In the genomic region with DNA sequence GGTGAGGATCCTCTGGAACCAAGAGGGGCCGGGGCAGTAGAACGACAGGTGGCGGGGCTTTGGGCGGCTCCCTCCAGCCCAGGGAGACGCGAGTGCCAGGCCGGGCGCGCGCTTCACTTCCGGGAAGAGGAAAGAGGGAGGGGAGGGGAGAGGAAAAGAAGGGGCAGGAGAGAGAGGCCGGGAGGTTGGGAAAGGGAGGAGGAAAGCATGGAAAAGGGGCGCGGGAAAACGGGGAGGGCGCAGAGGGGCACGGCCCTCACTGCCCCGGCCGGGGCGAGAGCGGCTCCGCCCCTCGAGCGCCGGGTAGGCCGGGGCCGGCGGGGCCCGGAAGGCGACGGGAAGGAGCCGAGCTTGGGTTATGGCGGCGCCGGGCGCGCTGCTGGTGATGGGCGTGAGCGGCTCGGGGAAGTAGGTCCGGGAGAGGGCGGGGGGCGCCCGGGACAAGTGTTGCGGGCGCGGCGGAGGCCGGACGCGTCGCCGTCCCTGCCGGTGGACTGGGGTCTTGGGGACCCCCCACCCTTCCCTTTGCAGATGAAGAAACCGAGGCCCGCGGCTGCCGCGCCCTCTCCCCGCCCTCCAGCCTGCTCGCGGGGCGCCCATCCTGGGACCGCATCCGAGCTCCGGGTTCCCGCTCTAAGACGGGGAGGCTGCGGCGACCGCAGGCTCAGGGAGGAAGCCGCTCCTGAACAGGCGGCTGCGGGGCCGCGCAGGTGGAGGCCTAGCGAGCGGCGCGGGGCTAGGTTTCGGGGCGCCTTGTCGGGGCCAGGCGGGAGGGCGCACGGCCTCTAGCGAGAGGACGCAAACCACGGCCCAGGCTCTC, we compare ENCODE assay signal across 1 cellular context.
TF ChIP-seq lines count a peak whose summit lies in the region.

A gene (plus strand): TSS at position 330 of the 820 bp plus-strand sequence. CDS start 29 bp downstream, at position 359.

TF ChIP-seq in HepG2, 621 proteins besides CTCF, POLR2A, EP300 and RAD21 (continued from another document and continues in another):
- TF ChIP-seq, protein P1, sequence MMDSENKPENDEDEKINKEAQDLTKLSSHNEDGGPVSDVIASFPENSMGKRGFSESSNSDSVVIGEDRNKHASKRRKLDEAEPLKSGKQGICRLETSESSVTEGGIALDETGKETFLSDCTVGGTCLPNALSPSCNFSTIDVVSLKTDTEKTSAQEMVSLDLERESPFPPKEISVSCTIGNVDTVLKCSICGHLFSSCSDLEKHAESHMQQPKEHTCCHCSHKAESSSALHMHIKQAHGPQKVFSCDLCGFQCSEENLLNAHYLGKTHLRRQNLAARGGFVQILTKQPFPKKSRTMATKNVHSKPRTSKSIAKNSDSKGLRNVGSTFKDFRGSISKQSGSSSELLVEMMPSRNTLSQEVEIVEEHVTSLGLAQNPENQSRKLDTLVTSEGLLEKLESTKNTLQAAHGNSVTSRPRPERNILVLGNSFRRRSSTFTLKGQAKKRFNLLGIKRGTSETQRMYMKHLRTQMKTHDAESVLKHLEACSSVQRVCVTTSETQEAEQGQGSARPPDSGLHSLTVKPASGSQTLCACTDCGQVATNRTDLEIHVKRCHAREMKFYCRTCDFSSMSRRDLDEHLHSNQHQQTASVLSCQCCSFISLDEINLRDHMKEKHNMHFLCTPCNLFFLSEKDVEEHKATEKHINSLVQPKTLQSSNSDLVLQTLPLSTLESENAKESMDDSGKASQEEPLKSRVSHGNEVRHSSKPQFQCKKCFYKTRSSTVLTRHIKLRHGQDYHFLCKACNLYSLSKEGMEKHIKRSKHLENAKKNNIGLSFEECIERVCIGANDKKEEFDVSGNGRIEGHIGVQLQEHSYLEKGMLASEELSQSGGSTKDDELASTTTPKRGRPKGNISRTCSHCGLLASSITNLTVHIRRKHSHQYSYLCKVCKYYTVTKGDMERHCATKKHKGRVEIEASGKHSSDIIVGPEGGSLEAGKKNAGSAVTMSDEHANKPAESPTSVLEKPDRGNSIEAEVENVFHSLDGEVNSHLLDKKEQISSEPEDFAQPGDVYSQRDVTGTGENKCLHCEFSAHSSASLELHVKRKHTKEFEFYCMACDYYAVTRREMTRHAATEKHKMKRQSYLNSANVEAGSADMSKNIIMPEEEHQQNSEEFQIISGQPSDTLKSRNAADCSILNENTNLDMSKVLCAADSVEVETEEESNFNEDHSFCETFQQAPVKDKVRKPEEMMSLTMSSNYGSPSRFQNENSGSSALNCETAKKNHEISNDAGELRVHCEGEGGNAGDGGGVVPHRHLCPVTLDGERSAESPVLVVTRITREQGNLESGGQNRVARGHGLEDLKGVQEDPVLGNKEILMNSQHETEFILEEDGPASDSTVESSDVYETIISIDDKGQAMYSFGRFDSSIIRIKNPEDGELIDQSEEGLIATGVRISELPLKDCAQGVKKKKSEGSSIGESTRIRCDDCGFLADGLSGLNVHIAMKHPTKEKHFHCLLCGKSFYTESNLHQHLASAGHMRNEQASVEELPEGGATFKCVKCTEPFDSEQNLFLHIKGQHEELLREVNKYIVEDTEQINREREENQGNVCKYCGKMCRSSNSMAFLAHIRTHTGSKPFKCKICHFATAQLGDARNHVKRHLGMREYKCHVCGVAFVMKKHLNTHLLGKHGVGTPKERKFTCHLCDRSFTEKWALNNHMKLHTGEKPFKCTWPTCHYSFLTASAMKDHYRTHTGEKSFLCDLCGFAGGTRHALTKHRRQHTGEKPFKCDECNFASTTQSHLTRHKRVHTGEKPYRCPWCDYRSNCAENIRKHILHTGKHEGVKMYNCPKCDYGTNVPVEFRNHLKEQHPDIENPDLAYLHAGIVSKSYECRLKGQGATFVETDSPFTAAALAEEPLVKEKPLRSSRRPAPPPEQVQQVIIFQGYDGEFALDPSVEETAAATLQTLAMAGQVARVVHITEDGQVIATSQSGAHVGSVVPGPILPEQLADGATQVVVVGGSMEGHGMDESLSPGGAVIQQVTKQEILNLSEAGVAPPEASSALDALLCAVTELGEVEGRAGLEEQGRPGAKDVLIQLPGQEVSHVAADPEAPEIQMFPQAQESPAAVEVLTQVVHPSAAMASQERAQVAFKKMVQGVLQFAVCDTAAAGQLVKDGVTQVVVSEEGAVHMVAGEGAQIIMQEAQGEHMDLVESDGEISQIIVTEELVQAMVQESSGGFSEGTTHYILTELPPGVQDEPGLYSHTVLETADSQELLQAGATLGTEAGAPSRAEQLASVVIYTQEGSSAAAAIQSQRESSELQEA (CRISPR knock-in tag; IDR thresholded peaks at IDR 0.05; ENCODE audit: not compliant biosample characterization): peak; percentile 29
- no peak for TF ChIP-seq THYN1 (CRISPR knock-in tag; IDR thresholded peaks at IDR 0.05; ENCODE audit: borderline replicate concordance, low read depth)
- TF ChIP-seq ZNF350 (CRISPR knock-in tag; IDR thresholded peaks at IDR 0.05; ENCODE audit: borderline replicate concordance, low read depth): 0 out of 2 replicates have a peak, but pooled peaks have one; percentile 36
- TF ChIP-seq HNF4G (IDR thresholded peaks at IDR 0.05; ENCODE audit: borderline replicate concordance, low read depth, low read length): 0 out of 2 replicates have a peak, but pooled peaks have one; percentile 6
- no peak for TF ChIP-seq HNF4G (CRISPR knock-in tag; IDR thresholded peaks at IDR 0.05; ENCODE audit: borderline replicate concordance, low read depth)
- TF ChIP-seq CCAR2 (optimal IDR thresholded peaks at IDR 0.05; ENCODE audit: low read depth, low read length): peak; percentile 55
- TF ChIP-seq, protein P2, sequence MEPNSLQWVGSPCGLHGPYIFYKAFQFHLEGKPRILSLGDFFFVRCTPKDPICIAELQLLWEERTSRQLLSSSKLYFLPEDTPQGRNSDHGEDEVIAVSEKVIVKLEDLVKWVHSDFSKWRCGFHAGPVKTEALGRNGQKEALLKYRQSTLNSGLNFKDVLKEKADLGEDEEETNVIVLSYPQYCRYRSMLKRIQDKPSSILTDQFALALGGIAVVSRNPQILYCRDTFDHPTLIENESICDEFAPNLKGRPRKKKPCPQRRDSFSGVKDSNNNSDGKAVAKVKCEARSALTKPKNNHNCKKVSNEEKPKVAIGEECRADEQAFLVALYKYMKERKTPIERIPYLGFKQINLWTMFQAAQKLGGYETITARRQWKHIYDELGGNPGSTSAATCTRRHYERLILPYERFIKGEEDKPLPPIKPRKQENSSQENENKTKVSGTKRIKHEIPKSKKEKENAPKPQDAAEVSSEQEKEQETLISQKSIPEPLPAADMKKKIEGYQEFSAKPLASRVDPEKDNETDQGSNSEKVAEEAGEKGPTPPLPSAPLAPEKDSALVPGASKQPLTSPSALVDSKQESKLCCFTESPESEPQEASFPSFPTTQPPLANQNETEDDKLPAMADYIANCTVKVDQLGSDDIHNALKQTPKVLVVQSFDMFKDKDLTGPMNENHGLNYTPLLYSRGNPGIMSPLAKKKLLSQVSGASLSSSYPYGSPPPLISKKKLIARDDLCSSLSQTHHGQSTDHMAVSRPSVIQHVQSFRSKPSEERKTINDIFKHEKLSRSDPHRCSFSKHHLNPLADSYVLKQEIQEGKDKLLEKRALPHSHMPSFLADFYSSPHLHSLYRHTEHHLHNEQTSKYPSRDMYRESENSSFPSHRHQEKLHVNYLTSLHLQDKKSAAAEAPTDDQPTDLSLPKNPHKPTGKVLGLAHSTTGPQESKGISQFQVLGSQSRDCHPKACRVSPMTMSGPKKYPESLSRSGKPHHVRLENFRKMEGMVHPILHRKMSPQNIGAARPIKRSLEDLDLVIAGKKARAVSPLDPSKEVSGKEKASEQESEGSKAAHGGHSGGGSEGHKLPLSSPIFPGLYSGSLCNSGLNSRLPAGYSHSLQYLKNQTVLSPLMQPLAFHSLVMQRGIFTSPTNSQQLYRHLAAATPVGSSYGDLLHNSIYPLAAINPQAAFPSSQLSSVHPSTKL (CRISPR knock-in tag; IDR thresholded peaks at IDR 0.05): no peak
- TF ChIP-seq, protein P3, sequence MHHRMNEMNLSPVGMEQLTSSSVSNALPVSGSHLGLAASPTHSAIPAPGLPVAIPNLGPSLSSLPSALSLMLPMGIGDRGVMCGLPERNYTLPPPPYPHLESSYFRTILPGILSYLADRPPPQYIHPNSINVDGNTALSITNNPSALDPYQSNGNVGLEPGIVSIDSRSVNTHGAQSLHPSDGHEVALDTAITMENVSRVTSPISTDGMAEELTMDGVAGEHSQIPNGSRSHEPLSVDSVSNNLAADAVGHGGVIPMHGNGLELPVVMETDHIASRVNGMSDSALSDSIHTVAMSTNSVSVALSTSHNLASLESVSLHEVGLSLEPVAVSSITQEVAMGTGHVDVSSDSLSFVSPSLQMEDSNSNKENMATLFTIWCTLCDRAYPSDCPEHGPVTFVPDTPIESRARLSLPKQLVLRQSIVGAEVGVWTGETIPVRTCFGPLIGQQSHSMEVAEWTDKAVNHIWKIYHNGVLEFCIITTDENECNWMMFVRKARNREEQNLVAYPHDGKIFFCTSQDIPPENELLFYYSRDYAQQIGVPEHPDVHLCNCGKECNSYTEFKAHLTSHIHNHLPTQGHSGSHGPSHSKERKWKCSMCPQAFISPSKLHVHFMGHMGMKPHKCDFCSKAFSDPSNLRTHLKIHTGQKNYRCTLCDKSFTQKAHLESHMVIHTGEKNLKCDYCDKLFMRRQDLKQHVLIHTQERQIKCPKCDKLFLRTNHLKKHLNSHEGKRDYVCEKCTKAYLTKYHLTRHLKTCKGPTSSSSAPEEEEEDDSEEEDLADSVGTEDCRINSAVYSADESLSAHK (CRISPR knock-in tag; IDR thresholded peaks at IDR 0.05; ENCODE audit: borderline replicate concordance): no peak
- TF ChIP-seq, protein P4, sequence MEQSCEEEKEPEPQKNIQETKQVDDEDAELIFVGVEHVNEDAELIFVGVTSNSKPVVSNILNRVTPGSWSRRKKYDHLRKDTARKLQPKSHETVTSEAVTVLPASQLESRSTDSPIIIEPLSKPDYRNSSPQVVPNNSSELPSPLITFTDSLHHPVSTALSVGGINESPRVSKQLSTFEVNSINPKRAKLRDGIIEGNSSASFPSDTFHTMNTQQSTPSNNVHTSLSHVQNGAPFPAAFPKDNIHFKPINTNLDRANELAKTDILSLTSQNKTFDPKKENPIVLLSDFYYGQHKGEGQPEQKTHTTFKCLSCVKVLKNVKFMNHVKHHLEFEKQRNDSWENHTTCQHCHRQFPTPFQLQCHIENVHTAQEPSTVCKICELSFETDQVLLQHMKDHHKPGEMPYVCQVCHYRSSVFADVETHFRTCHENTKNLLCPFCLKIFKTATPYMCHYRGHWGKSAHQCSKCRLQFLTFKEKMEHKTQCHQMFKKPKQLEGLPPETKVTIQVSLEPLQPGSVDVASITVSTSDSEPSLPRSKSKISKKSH (CRISPR knock-in tag; IDR thresholded peaks at IDR 0.05; ENCODE audit: borderline replicate concordance): peak; percentile 55
- no peak for TF ChIP-seq ZNF746 (CRISPR knock-in tag; IDR thresholded peaks at IDR 0.05)
- no peak for TF ChIP-seq SP1 (IDR thresholded peaks at IDR 0.05)
- TF ChIP-seq SP1 (CRISPR knock-in tag; IDR thresholded peaks at IDR 0.05): no peak; the same call in 1 of the 2 replicates
- TF ChIP-seq ZNF138 (CRISPR knock-in tag; IDR thresholded peaks at IDR 0.05; ENCODE audit: low read depth): no peak
- no peak for TF ChIP-seq ATM (IDR thresholded peaks at IDR 0.05; ENCODE audit: borderline replicate concordance)
- TF ChIP-seq ZNF484 (CRISPR knock-in tag; IDR thresholded peaks at IDR 0.05; ENCODE audit: borderline replicate concordance, low read depth): no peak
- no peak for TF ChIP-seq FOXK2 (IDR thresholded peaks at IDR 0.05)
- TF ChIP-seq FIP1L1 (IDR thresholded peaks at IDR 0.05; ENCODE audit: borderline replicate concordance, insufficient read depth, low read depth, low read length): no peak
- TF ChIP-seq ZSCAN12 (CRISPR knock-in tag; IDR thresholded peaks at IDR 0.05): no peak
- TF ChIP-seq RELA (CRISPR knock-in tag; IDR thresholded peaks at IDR 0.05): no peak; the same call in 1 of the 2 replicates
- 0 out of 2 replicates have a peak, but pooled peaks have one; percentile 41 for TF ChIP-seq ZNF780A (CRISPR knock-in tag; IDR thresholded peaks at IDR 0.05)
- peak; percentile 54; the same call in 1 of the 2 replicates for TF ChIP-seq MYC (CRISPR knock-in tag; IDR thresholded peaks at IDR 0.05; ENCODE audit: borderline replicate concordance)
- TF ChIP-seq HNRNPUL1 (IDR thresholded peaks at IDR 0.05; ENCODE audit: low read depth, low read length): no peak
- TF ChIP-seq, protein P5, sequence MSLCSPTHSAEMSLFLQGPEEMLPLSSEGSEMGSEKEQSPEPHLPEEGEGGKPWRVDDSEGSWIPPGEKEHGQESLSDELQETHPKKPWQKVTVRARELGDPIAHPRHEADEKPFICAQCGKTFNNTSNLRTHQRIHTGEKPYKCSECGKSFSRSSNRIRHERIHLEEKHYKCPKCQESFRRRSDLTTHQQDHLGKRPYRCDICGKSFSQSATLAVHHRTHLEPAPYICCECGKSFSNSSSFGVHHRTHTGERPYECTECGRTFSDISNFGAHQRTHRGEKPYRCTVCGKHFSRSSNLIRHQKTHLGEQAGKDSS (CRISPR knock-in tag; IDR thresholded peaks at IDR 0.05; ENCODE audit: borderline replicate concordance, low read depth): no peak
- no peak for TF ChIP-seq PHF5A (CRISPR knock-in tag; IDR thresholded peaks at IDR 0.05; ENCODE audit: low read depth, unreplicated experiment)
- TF ChIP-seq MBD4 (IDR thresholded peaks at IDR 0.05; ENCODE audit: borderline replicate concordance, low read length): no peak
- TF ChIP-seq, protein P6, sequence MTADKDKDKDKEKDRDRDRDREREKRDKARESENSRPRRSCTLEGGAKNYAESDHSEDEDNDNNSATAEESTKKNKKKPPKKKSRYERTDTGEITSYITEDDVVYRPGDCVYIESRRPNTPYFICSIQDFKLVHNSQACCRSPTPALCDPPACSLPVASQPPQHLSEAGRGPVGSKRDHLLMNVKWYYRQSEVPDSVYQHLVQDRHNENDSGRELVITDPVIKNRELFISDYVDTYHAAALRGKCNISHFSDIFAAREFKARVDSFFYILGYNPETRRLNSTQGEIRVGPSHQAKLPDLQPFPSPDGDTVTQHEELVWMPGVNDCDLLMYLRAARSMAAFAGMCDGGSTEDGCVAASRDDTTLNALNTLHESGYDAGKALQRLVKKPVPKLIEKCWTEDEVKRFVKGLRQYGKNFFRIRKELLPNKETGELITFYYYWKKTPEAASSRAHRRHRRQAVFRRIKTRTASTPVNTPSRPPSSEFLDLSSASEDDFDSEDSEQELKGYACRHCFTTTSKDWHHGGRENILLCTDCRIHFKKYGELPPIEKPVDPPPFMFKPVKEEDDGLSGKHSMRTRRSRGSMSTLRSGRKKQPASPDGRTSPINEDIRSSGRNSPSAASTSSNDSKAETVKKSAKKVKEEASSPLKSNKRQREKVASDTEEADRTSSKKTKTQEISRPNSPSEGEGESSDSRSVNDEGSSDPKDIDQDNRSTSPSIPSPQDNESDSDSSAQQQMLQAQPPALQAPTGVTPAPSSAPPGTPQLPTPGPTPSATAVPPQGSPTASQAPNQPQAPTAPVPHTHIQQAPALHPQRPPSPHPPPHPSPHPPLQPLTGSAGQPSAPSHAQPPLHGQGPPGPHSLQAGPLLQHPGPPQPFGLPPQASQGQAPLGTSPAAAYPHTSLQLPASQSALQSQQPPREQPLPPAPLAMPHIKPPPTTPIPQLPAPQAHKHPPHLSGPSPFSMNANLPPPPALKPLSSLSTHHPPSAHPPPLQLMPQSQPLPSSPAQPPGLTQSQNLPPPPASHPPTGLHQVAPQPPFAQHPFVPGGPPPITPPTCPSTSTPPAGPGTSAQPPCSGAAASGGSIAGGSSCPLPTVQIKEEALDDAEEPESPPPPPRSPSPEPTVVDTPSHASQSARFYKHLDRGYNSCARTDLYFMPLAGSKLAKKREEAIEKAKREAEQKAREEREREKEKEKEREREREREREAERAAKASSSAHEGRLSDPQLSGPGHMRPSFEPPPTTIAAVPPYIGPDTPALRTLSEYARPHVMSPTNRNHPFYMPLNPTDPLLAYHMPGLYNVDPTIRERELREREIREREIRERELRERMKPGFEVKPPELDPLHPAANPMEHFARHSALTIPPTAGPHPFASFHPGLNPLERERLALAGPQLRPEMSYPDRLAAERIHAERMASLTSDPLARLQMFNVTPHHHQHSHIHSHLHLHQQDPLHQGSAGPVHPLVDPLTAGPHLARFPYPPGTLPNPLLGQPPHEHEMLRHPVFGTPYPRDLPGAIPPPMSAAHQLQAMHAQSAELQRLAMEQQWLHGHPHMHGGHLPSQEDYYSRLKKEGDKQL (CRISPR knock-in tag; IDR thresholded peaks at IDR 0.05; ENCODE audit: low read depth): peak; percentile 25; the same call in 1 of the 2 replicates
- peak; percentile 82; the same call in 1 of the 2 replicates for TF ChIP-seq DMAP1 (CRISPR knock-in tag; IDR thresholded peaks at IDR 0.05)
- TF ChIP-seq CREM (IDR thresholded peaks at IDR 0.05): no peak
- no peak for TF ChIP-seq CREM (CRISPR knock-in tag; IDR thresholded peaks at IDR 0.05)
